Comparison of ENCODE assay signal across 1 cellular context in genomic region chr9:121326130-121326838, GRCh38.
TF ChIP-seq lines count a peak whose summit lies in the region.

No MANE protein-coding gene starts in this region.

TF ChIP-seq in SK-N-SH treated with all-trans-retinoic acid at 6 μM for 48 hours, 23 proteins besides CTCF, POLR2A, EP300 and RAD21 (continued from another document):
- no peak for TF ChIP-seq ZC3H10 (CRISPR knock-in tag; IDR thresholded peaks at IDR 0.05)
